ENCODE assay signal across 1 cellular context in genomic region chr2:5699963-5700362, GRCh38.
TF ChIP-seq lines count a peak whose summit lies in the region.

No MANE protein-coding gene starts in this region.

TF ChIP-seq in GM23338, 12 proteins besides CTCF, POLR2A, EP300 and RAD21 (continued from another document):
- no peak for TF ChIP-seq ZNF462 (CRISPR knock-in tag; IDR thresholded peaks at IDR 0.05)
